15 cellular contexts compared by ENCODE assay signal in the genomic region with DNA sequence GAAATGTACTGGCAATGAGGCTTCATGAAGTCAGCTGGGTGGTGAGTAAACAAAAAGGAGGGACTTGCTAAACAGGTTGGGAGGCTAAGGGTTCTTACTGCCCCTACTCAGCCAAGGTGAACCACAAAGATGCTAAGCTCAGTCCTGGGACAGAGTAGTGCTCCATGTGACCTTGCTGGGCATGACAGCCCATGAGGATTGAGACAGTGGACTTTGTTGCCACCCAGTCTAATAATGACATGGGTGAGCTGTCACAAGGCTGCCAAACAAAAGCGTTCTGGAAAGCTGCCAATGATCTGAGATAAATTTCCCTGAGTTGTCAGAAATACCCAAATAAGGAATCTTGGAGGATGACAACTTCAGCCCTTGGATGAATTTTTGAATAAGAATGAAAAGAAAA.
DNase-seq lines count a peak whose midpoint lies in the region; ATAC-seq and TF ChIP-seq lines count a peak whose summit lies in the region.
"Had no signal": no experiment of that assay in that cellular context is flagged by ENCODE, and none has a peak within 500 bp of the region (broad histone marks: within the 10 kb centered on the region; RNA-seq: fewer than 3 reads in every experiment).

No MANE protein-coding gene starts in this region.

- H3K4me1 ChIP-seq in esophagus muscularis mucosa, result peaks cover 0 to 4% (median 0%) of the 10 kb centered on the region in 4 donors

- no peak overlapping the region for H3K4me3 ChIP-seq in esophagus muscularis mucosa
- H3K4me3 ChIP-seq: BLaER1, MG63 had no signal

- no peak for TF ChIP-seq CTCF in esophagus muscularis mucosa (IDR thresholded peaks at IDR 0.05)

- H3K27ac ChIP-seq in esophagus muscularis mucosa (replicated peaks in 1 of 4), result no peak overlapping the region
- H3K27ac ChIP-seq: BLaER1 had no signal

- TF ChIP-seq POLR2A in esophagus muscularis mucosa (IDR thresholded peaks at IDR 0.05; ENCODE audit: low read depth), result no peak

- DNase-seq in COR-L47 (lab: John Stamatoyannopoulos, UW), result peak; percentile 83
- peak; percentile 50 for DNase-seq in M059J (ENCODE audit: low read depth)
- DNase-seq in astrocyte of the hippocampus (ENCODE audit: low read depth, low spot score), result peak; percentile 69
- DNase-seq in left colon, result no peak
- DNase-seq in DMS 273 (lab: John Stamatoyannopoulos, UW; ENCODE audit: unreplicated experiment), result no peak
- DNase-seq in NCI-H1694 (lab: John Stamatoyannopoulos, UW), result no peak
- no peak for DNase-seq in NOMO-1 (lab: John Stamatoyannopoulos, UW; ENCODE audit: unreplicated experiment in 2 of 2)
- DNase-seq in esophagus muscularis mucosa (ENCODE audit: extremely low spot score), result no peak
- DNase-seq: activated CD4-positive, alpha-beta memory T cell treated with anti-CD3 and anti-CD28 coated beads, Interleukin-2, amount 10 ng/mL, durations not matched to agents 7 days and 5 days; activated naive CD4-positive, alpha-beta T cell treated with anti-CD3 and anti-CD28 coated beads, Interleukin-2, amount 10 ng/mL, durations not matched to agents 7 days and 5 days; islet precursor cell; MG63; stimulated activated naive CD4-positive, alpha-beta T cell; T-helper 17 cell had no signal

- peaks cover 31 to 98% (median 74%) of the 10 kb centered on the region in 4 donors for H3K36me3 ChIP-seq in esophagus muscularis mucosa

- intact Hi-C loops in left colon (cut with DNase I, micrococcal nuclease) (no loop called here), esophagus muscularis mucosa (cut with DNase I) (no loop called here)

- TF ChIP-seq EP300 in esophagus muscularis mucosa (IDR thresholded peaks at IDR 0.05), result no peak

- ATAC-seq in left colon, result peak; percentile 20
- ATAC-seq: T-helper 17 cell had no signal

- WGBS in esophagus muscularis mucosa, result 73% methylated on average over 1 of the region's 1 CpG

- H3K9me3 ChIP-seq in esophagus muscularis mucosa, result no peaks in the 10 kb centered on the region
- H3K9me3 ChIP-seq: BLaER1, MG63 had no signal

- H3K27me3 ChIP-seq in esophagus muscularis mucosa, result no peaks in the 10 kb centered on the region
- H3K27me3 ChIP-seq: BLaER1, MG63 had no signal

Comparison
In these comparisons a context has a peak if more than half of its experiments do, and no peak if none do; other contexts are left out.
1. DNase-seq: peak in COR-L47 (single experiment), M059J (single experiment) and astrocyte of the hippocampus (single experiment); none in left colon (0 of 2), DMS 273 (single experiment), NCI-H1694 (single experiment), NOMO-1 (0 of 2) and esophagus muscularis mucosa (single experiment).